Comparison of ENCODE assay signal across 17 cellular contexts in genomic region chr2:21413082-21413481, GRCh38.
DNase-seq lines count a peak whose midpoint lies in the region; ATAC-seq and TF ChIP-seq lines count a peak whose summit lies in the region.
"Had no signal": no experiment of that assay in that cellular context is flagged by ENCODE, and none has a peak within 500 bp of the region (broad histone marks: within the 10 kb centered on the region; RNA-seq: fewer than 3 reads in every experiment).

No MANE protein-coding gene starts in this region.

- H3K4me3 ChIP-seq in AG04450 (ENCODE audit: low read depth, low read length) (no peak overlapping the region), esophagus muscularis mucosa (no peak overlapping the region)
- H3K4me3 ChIP-seq: BLaER1 treated with 17β-estradiol and CSF1 and Interleukin-3, amounts not matched to agents 10 nM and 100 nM; HAP-1 had no signal

- H3K27me3 ChIP-seq in AG04450 (ENCODE audit: control insufficient read depth, insufficient read depth, low read length): no peaks in the 10 kb centered on the region
- no peaks in the 10 kb centered on the region for H3K27me3 ChIP-seq in esophagus muscularis mucosa
- H3K27me3 ChIP-seq: BLaER1 treated with 17β-estradiol and CSF1 and Interleukin-3, amounts not matched to agents 10 nM and 100 nM had no signal

- H3K9me3 ChIP-seq in AG04450 (ENCODE audit: control insufficient read depth, insufficient read depth, low read length) (peaks cover 3% of the 10 kb centered on the region; the same call in 1 of the 2 replicates), esophagus muscularis mucosa (no peaks in the 10 kb centered on the region)
- H3K9me3 ChIP-seq: HAP-1, SK-N-SH had no signal

- H3K9me3 Mint-ChIP-seq in Calu3 (ENCODE audit: low read depth, unreplicated experiment): peaks cover 5% of the 10 kb centered on the region

- DNase-seq in AG04450 (ENCODE audit: low read depth, low spot score) (peak; percentile 13), DMS53 treated with DMSO at 0.1 percent for 48 hours (lab: John Stamatoyannopoulos, UW; ENCODE audit: unreplicated experiment) (peak; percentile 66), NCI-H345 treated with DMSO at 0.1 percent for 48 hours (lab: John Stamatoyannopoulos, UW; ENCODE audit: unreplicated experiment) (peak; percentile 98), esophagus muscularis mucosa (ENCODE audit: extremely low spot score) (peak; percentile 90), Calu3 (no peak)
- DNase-seq in activated CD4-positive, alpha-beta T cell treated with anti-CD3 and anti-CD28 coated beads for 1 hour: no peak
- no peak for DNase-seq in stimulated activated CD4-positive, alpha-beta T cell treated with anti-CD3 and anti-CD28 coated beads, Interleukin-15, amount 100 ng/mL, for 24 hours
- DNase-seq: DMS79 treated with DMSO at 0.1 percent for 48 hours, KG1, NCI-H1048, NCI-H226, SK-N-SH, T-cell had no signal

- 56% methylated on average over 3 of the region's 3 CpGs for WGBS in esophagus muscularis mucosa

- no peak overlapping the region for H3K27ac Mint-ChIP-seq in Calu3 (ENCODE audit: unreplicated experiment)
- H3K27ac Mint-ChIP-seq: T-cell had no signal

- H3K4me3 Mint-ChIP-seq in Calu3 (ENCODE audit: low read depth, unreplicated experiment): no peak overlapping the region
- H3K4me3 Mint-ChIP-seq: T-cell had no signal

- no peaks in the 10 kb centered on the region for H3K4me1 Mint-ChIP-seq in Calu3 (ENCODE audit: low read depth, unreplicated experiment)
- H3K4me1 Mint-ChIP-seq: T-cell had no signal

- no peak for ATAC-seq in HG02642 (IDR thresholded peaks at IDR 0.05; ENCODE audit: poor library complexity, unreplicated experiment)
- ATAC-seq: Panc1, T-cell had no signal

- no peak overlapping the region for H3K27ac ChIP-seq in AG04450 (ENCODE audit: low read depth, low read length)
- no peak overlapping the region for H3K27ac ChIP-seq in esophagus muscularis mucosa (replicated peaks in 1 of 4)
- H3K27ac ChIP-seq: BLaER1 treated with 17β-estradiol and CSF1 and Interleukin-3, amounts not matched to agents 10 nM and 100 nM had no signal

- intact Hi-C loops in esophagus muscularis mucosa (cut with DNase I) (no loop called here), Calu3 (cut with micrococcal nuclease; ENCODE audit: unreplicated experiment) (no loop called here)

- no TSS peak for BruUV-seq in Calu3 (replicated peaks; lab: Mats Ljungman, UMichigan)

- POLR2A ChIA-PET in AG04450 (lab: Yijun Ruan, JAX): no interaction called here

- TF ChIP-seq EP300 in esophagus muscularis mucosa (IDR thresholded peaks at IDR 0.05): no peak

- H3K4me1 ChIP-seq in esophagus muscularis mucosa: no peaks in the 10 kb centered on the region
- H3K4me1 ChIP-seq: BLaER1 treated with 17β-estradiol and CSF1 and Interleukin-3, amounts not matched to agents 10 nM and 100 nM; HAP-1 had no signal

- TF ChIP-seq POLR2A in esophagus muscularis mucosa (IDR thresholded peaks at IDR 0.05; ENCODE audit: low read depth): no peak

- TF ChIP-seq CTCF in AG04450 (IDR thresholded peaks at IDR 0.05; ENCODE audit: low read depth, low read length) (no peak), esophagus muscularis mucosa (IDR thresholded peaks at IDR 0.05) (no peak), Calu3 (IDR thresholded peaks at IDR 0.05; ENCODE audit: unreplicated experiment) (no peak)

- CTCF ChIA-PET in AG04450 (lab: Charles Lee) (no interaction called here), Calu3 (lab: Charles Lee) (no interaction called here)

- H3K36me3 Mint-ChIP-seq in Calu3 (ENCODE audit: insufficient read depth, unreplicated experiment): no peaks in the 10 kb centered on the region
- H3K36me3 Mint-ChIP-seq: T-cell had no signal

- H3K36me3 ChIP-seq in esophagus muscularis mucosa: no peaks in the 10 kb centered on the region
- H3K36me3 ChIP-seq: BLaER1 treated with 17β-estradiol and CSF1 and Interleukin-3, amounts not matched to agents 10 nM and 100 nM; HAP-1 had no signal

- no peaks in the 10 kb centered on the region for H3K27me3 Mint-ChIP-seq in Calu3 (ENCODE audit: unreplicated experiment)
- H3K27me3 Mint-ChIP-seq: T-cell had no signal

Comparison
In these comparisons a context has a peak if more than half of its experiments do, and no peak if none do; other contexts are left out.
1. DNase-seq: peak in AG04450 (single experiment), DMS53 treated with DMSO at 0.1 percent for 48 hours (single experiment), NCI-H345 treated with DMSO at 0.1 percent for 48 hours (single experiment) and esophagus muscularis mucosa (single experiment); none in Calu3 (single experiment), activated CD4-positive, alpha-beta T cell treated with anti-CD3 and anti-CD28 coated beads for 1 hour (single experiment) and stimulated activated CD4-positive, alpha-beta T cell treated with anti-CD3 and anti-CD28 coated beads, Interleukin-15, amount 100 ng/mL, for 24 hours (single experiment).